Comparison of ENCODE assay signal across 14 cellular contexts in the genomic region with DNA sequence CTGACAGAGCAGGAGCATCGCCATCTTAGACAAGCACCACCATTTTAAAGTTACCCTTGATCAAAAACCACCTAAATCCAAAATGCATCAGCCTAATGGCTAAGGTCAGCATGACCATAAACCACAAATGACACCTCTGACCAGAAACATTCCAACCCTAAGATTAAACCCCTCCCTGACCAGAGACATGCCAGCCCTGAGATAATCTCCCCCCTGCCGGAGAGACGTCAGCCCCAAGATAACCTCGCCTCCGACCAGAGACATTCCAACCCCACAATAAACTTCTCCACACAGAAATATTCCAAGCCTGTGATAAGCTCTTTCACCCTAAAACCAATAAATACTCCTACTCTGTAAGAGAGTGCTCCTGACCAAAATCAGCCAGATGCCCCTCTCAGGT.
"Had no signal": no experiment of that assay in that cellular context is flagged by ENCODE, and none has a peak within 500 bp of the region (broad histone marks: within the 10 kb centered on the region; RNA-seq: fewer than 3 reads in every experiment).

No MANE protein-coding gene starts in this region.

- H3K36me3 Mint-ChIP-seq: stimulated activated effector memory CD8-positive, alpha-beta T cell treated with anti-CD3 and anti-CD28 coated beads, Interleukin-12 subunit alpha, Interleukin-12 subunit beta, amount 100 ng/mL, for 72 hours had no signal

- H3K4me3 Mint-ChIP-seq: activated CD4-positive, alpha-beta T cell treated with anti-CD3 and anti-CD28 coated beads, Interleukin-2, amount 10 ng/mL, durations not matched to agents 24 days and 14 days; activated naive CD8-positive, alpha-beta T cell; mesothelial cell of epicardium; stimulated activated effector memory CD8-positive, alpha-beta T cell treated with anti-CD3 and anti-CD28 coated beads, Interleukin-12 subunit alpha, Interleukin-12 subunit beta, amount 100 ng/mL, for 72 hours had no signal

- DNase-seq: activated CD4-positive, alpha-beta T cell treated with anti-CD3 and anti-CD28 coated beads, Interleukin-2, amount 10 ng/mL, durations not matched to agents 24 days and 14 days; activated CD4-positive, CD25-positive, alpha-beta regulatory T cell; activated gamma-delta T cell treated with Interleukin-2 at 50 U/mL for 16 hours; amygdala; erythroblast; glutamatergic neuron; lower lobe of right lung; stimulated activated CD4-positive, alpha-beta T cell treated with anti-CD3 and anti-CD28 coated beads, Interleukin-12 subunit alpha, Interleukin-12 subunit beta, amount 100 ng/mL, for 4 hours; SW 1271 had no signal

- H3K4me3 ChIP-seq: cardiac muscle cell, lower lobe of right lung, thoracic aorta had no signal

- H3K27ac ChIP-seq: cardiac muscle cell, lower lobe of right lung had no signal

- H3K4me1 Mint-ChIP-seq: activated CD4-positive, alpha-beta T cell treated with anti-CD3 and anti-CD28 coated beads, Interleukin-2, amount 10 ng/mL, durations not matched to agents 24 days and 14 days; mesothelial cell of epicardium; stimulated activated effector memory CD8-positive, alpha-beta T cell treated with anti-CD3 and anti-CD28 coated beads, Interleukin-12 subunit alpha, Interleukin-12 subunit beta, amount 100 ng/mL, for 72 hours had no signal

- H3K9me3 Mint-ChIP-seq: activated CD4-positive, alpha-beta T cell treated with anti-CD3 and anti-CD28 coated beads, Interleukin-2, amount 10 ng/mL, durations not matched to agents 24 days and 14 days had no signal

- H3K4me1 ChIP-seq: lower lobe of right lung had no signal

- H3K9me3 ChIP-seq: lower lobe of right lung, thoracic aorta had no signal

- ATAC-seq: stimulated activated effector memory CD8-positive, alpha-beta T cell treated with anti-CD3 and anti-CD28 coated beads, Interleukin-12 subunit alpha, Interleukin-12 subunit beta, amount 100 ng/mL, for 72 hours had no signal

- H3K27me3 Mint-ChIP-seq: activated naive CD8-positive, alpha-beta T cell had no signal

- H3K36me3 ChIP-seq: cardiac muscle cell, lower lobe of right lung, thoracic aorta had no signal

- H3K27me3 ChIP-seq: cardiac muscle cell had no signal

- H3K27ac Mint-ChIP-seq: activated CD4-positive, alpha-beta T cell treated with anti-CD3 and anti-CD28 coated beads, Interleukin-2, amount 10 ng/mL, durations not matched to agents 24 days and 14 days; activated naive CD8-positive, alpha-beta T cell; mesothelial cell of epicardium; stimulated activated effector memory CD8-positive, alpha-beta T cell treated with anti-CD3 and anti-CD28 coated beads, Interleukin-12 subunit alpha, Interleukin-12 subunit beta, amount 100 ng/mL, for 72 hours had no signal
